17 cellular contexts compared by ENCODE assay signal in genomic region chr3:159634414-159634813, GRCh38.
DNase-seq lines count a peak whose midpoint lies in the region; ATAC-seq and TF ChIP-seq lines count a peak whose summit lies in the region.
"Had no signal": no experiment of that assay in that cellular context is flagged by ENCODE, and none has a peak within 500 bp of the region (broad histone marks: within the 10 kb centered on the region; RNA-seq: fewer than 3 reads in every experiment).

No MANE protein-coding gene starts in this region.

- WGBS in lower leg skin, 2 donors: 85 to 86% methylated on average over 3 of the region's 3 CpGs

- TF ChIP-seq CTCF in HEK293 (tag by site-specific recombination; IDR thresholded peaks at IDR 0.05): no peak
- TF ChIP-seq CTCF in PC-9 (conservative IDR thresholded peaks at IDR 0.05): no peak
- no peak for TF ChIP-seq CTCF in lower leg skin (IDR thresholded peaks at IDR 0.05)

- no peaks in the 10 kb centered on the region for H4K20me1 ChIP-seq in PC-9 (ENCODE audit: insufficient read depth)

- no peak for TF ChIP-seq POLR2A in lower leg skin (IDR thresholded peaks at IDR 0.05)

- CTCF ChIA-PET in HEK293 (lab: Yijun Ruan, JAX): interaction anchor here (0.7 to 1.3 kb wide), 2 partner anchors 170 to 350 kb away, joined by 3 read pairs; no protein-coding TSS in a partner anchor
- CTCF ChIA-PET in PC-9 (lab: Charles Lee): no interaction called here
- CTCF ChIA-PET in activated CD8-positive, alpha-beta memory T cell treated with anti-CD3 and anti-CD28 coated beads, Interleukin-2, amount 10 ng/mL, durations not matched to agents 7 days and 5 days (lab: Charles Lee): no interaction called here

- ATAC-seq in activated CD8-positive, alpha-beta memory T cell treated with anti-CD3 and anti-CD28 coated beads, Interleukin-2, amount 10 ng/mL, durations not matched to agents 7 days and 5 days: no peak
- ATAC-seq in GM19324 (IDR thresholded peaks at IDR 0.05; ENCODE audit: low FRiP score, unreplicated experiment): no peak
- ATAC-seq: activated naive CD4-positive, alpha-beta T cell treated with anti-CD3 and anti-CD28 coated beads, Interleukin-2, amount 50 U/mL, for 72 hours; psoas muscle; stimulated activated naive B cell treated with anti-CD40 and anti-IgM and Interleukin-4, amounts not matched to agents 10 μg/mL and 1 μg/mL and 100 μg/mL, for 72 hours had no signal

- no peak overlapping the region for H3K27ac Mint-ChIP-seq in activated CD8-positive, alpha-beta memory T cell treated with anti-CD3 and anti-CD28 coated beads, Interleukin-2, amount 10 ng/mL, durations not matched to agents 7 days and 5 days
- H3K27ac Mint-ChIP-seq: activated naive CD4-positive, alpha-beta T cell treated with anti-CD3 and anti-CD28 coated beads, Interleukin-2, amount 50 U/mL, for 72 hours; stimulated activated naive B cell treated with anti-CD40 and anti-IgM and Interleukin-4, amounts not matched to agents 10 μg/mL and 1 μg/mL and 100 μg/mL, for 72 hours had no signal

- H3K9me3 Mint-ChIP-seq in activated CD8-positive, alpha-beta memory T cell treated with anti-CD3 and anti-CD28 coated beads, Interleukin-2, amount 10 ng/mL, durations not matched to agents 7 days and 5 days (ENCODE audit: low read depth): no peaks in the 10 kb centered on the region
- H3K9me3 Mint-ChIP-seq: stimulated activated naive B cell treated with anti-CD40 and anti-IgM and Interleukin-4, amounts not matched to agents 10 μg/mL and 1 μg/mL and 100 μg/mL, for 72 hours had no signal

- H3K36me3 ChIP-seq in ACC112 (ENCODE audit: insufficient read depth, low read length): no peaks in the 10 kb centered on the region
- H3K36me3 ChIP-seq in HEK293 (ENCODE audit: control insufficient read depth in 2 of 2, insufficient read depth in 1 of 2, low read length in 2 of 2): no peaks in the 10 kb centered on the region
- no peaks in the 10 kb centered on the region for H3K36me3 ChIP-seq in PC-9 (ENCODE audit: low read depth)
- H3K36me3 ChIP-seq: colonic mucosa, HAP-1, uterus had no signal

- H3K4me1 ChIP-seq in ACC112 (ENCODE audit: control insufficient read depth, insufficient read depth, low read length, unreplicated experiment) (peaks cover 46% of the 10 kb centered on the region), HEK293 (ENCODE audit: control insufficient read depth, insufficient read depth, low read length) (peaks cover 12% of the 10 kb centered on the region), PC-9 (replicated peaks; ENCODE audit: insufficient read depth) (peaks cover 63% of the 10 kb centered on the region)
- H3K4me1 ChIP-seq: colonic mucosa, psoas muscle, uterus had no signal

- no peak overlapping the region for H2AFZ ChIP-seq in ACC112 (ENCODE audit: low read length, unreplicated experiment)
- H2AFZ ChIP-seq in PC-9: no peak overlapping the region

- no peaks in the 10 kb centered on the region for H3K27me3 ChIP-seq in ACC112 (ENCODE audit: insufficient read depth, low read length)
- H3K27me3 ChIP-seq in PC-9 (ENCODE audit: insufficient read depth, low read depth): no peaks in the 10 kb centered on the region
- H3K27me3 ChIP-seq: colonic mucosa, uterus had no signal

- H3K4me2 ChIP-seq in PC-9: peak overlapping the region; percentile 30

- H3K9me3 ChIP-seq in HEK293 (ENCODE audit: control insufficient read depth, insufficient read depth, low read depth, low read length): no peaks in the 10 kb centered on the region
- peaks cover 5% of the 10 kb centered on the region; the same call in 1 of the 2 replicates for H3K9me3 ChIP-seq in PC-9 (ENCODE audit: insufficient read depth, low read depth)
- H3K9me3 ChIP-seq: colonic mucosa, HAP-1, psoas muscle, uterus had no signal

- H3K27ac ChIP-seq in ACC112 (ENCODE audit: low read depth, low read length) (no peak overlapping the region), HEK293 (ENCODE audit: extremely low read depth, low read depth, low read length) (peak overlapping the region; percentile 65), PC-9 (no peak overlapping the region)
- H3K27ac ChIP-seq: colonic mucosa, psoas muscle, uterus had no signal

- POLR2A ChIA-PET in HEK293 (lab: Yijun Ruan, JAX) (no interaction called here), PC-9 (lab: Charles Lee; ENCODE audit: unreplicated experiment) (interaction anchor here (0.7 kb wide), 1 partner anchor 131 kb away, joined by 6 read pairs; no protein-coding TSS in a partner anchor)

- H3K79me2 ChIP-seq in ACC112 (ENCODE audit: control insufficient read depth, insufficient read depth, low read length, unreplicated experiment) (no peaks in the 10 kb centered on the region), PC-9 (ENCODE audit: low read depth) (no peaks in the 10 kb centered on the region)

- peaks cover 35% of the 10 kb centered on the region for H3F3A ChIP-seq in PC-9 (ENCODE audit: insufficient read depth, low read depth)

- DNase-seq in PC-9 (no peak), fibroblast of peridontal ligament (ENCODE audit: extremely low read depth) (peak; percentile 43), lower leg skin (ENCODE audit: low spot score in 2 of 2) (no peak), head of caudate nucleus (no peak)
- no peak for DNase-seq in activated CD8-positive, alpha-beta memory T cell treated with anti-CD3 and anti-CD28 coated beads, Interleukin-2, amount 10 ng/mL, durations not matched to agents 7 days and 5 days
- DNase-seq: colonic mucosa; midbrain; NCI-H82; psoas muscle; stimulated activated CD4-positive, alpha-beta T cell treated with anti-CD3 and anti-CD28 coated beads, Interleukin-4, amount 100 ng/mL, for 24 hours; stimulated activated naive B cell treated with anti-CD40 and anti-IgM and Interleukin-4, amounts not matched to agents 10 μg/mL and 1 μg/mL and 100 μg/mL, for 72 hours; uterus had no signal

- H3K4me3 ChIP-seq in ACC112 (ENCODE audit: low read depth, low read length) (peak overlapping the region; percentile 18; the same call in 1 of the 2 replicates), HEK293 (ENCODE audit: low read depth, low read length) (no peak overlapping the region), PC-9 (no peak overlapping the region), lower leg skin (ENCODE audit: low read depth, poor library complexity, severe bottlenecking) (no peak overlapping the region)
- H3K4me3 ChIP-seq: colonic mucosa, HAP-1, psoas muscle, uterus had no signal

- H3K4me1 Mint-ChIP-seq in activated CD8-positive, alpha-beta memory T cell treated with anti-CD3 and anti-CD28 coated beads, Interleukin-2, amount 10 ng/mL, durations not matched to agents 7 days and 5 days: no peaks in the 10 kb centered on the region
- H3K4me1 Mint-ChIP-seq: stimulated activated naive B cell treated with anti-CD40 and anti-IgM and Interleukin-4, amounts not matched to agents 10 μg/mL and 1 μg/mL and 100 μg/mL, for 72 hours had no signal

- no peaks in the 10 kb centered on the region for H3K27me3 Mint-ChIP-seq in activated CD8-positive, alpha-beta memory T cell treated with anti-CD3 and anti-CD28 coated beads, Interleukin-2, amount 10 ng/mL, durations not matched to agents 7 days and 5 days
- H3K27me3 Mint-ChIP-seq: stimulated activated naive B cell treated with anti-CD40 and anti-IgM and Interleukin-4, amounts not matched to agents 10 μg/mL and 1 μg/mL and 100 μg/mL, for 72 hours had no signal

- H3K9me2 ChIP-seq in PC-9 (ENCODE audit: insufficient read depth): no peaks in the 10 kb centered on the region

- intact Hi-C loops in PC-9 (cut with micrococcal nuclease; ENCODE audit: unreplicated experiment) (loop anchor here (10.0 kb wide), 1 partner anchor 770 kb away; no protein-coding TSS in a partner anchor), lower leg skin (cut with DNase I; ENCODE audit: low total_unique reads) (no loop called here), head of caudate nucleus (cut with DNase I) (no loop called here)

- BruUV-seq in PC-9 (replicated peaks; lab: Mats Ljungman, UMichigan): no TSS peak

- no peaks in the 10 kb centered on the region for H3K36me3 Mint-ChIP-seq in activated CD8-positive, alpha-beta memory T cell treated with anti-CD3 and anti-CD28 coated beads, Interleukin-2, amount 10 ng/mL, durations not matched to agents 7 days and 5 days
- H3K36me3 Mint-ChIP-seq: activated naive CD4-positive, alpha-beta T cell treated with anti-CD3 and anti-CD28 coated beads, Interleukin-2, amount 50 U/mL, for 72 hours; stimulated activated naive B cell treated with anti-CD40 and anti-IgM and Interleukin-4, amounts not matched to agents 10 μg/mL and 1 μg/mL and 100 μg/mL, for 72 hours had no signal

- H3K4me3 Mint-ChIP-seq in activated CD8-positive, alpha-beta memory T cell treated with anti-CD3 and anti-CD28 coated beads, Interleukin-2, amount 10 ng/mL, durations not matched to agents 7 days and 5 days: no peak overlapping the region
- H3K4me3 Mint-ChIP-seq: stimulated activated naive B cell treated with anti-CD40 and anti-IgM and Interleukin-4, amounts not matched to agents 10 μg/mL and 1 μg/mL and 100 μg/mL, for 72 hours had no signal

TF ChIP-seq in HEK293, 187 proteins besides CTCF, POLR2A, EP300 and RAD21 (continues in another document):
- TF ChIP-seq OSR2 (tag by site-specific recombination; IDR thresholded peaks at IDR 0.05) (peak; percentile 42), TCF7L2 (IDR thresholded peaks at IDR 0.05; ENCODE audit: borderline replicate concordance, low read depth, low read length) (no peak), GFI1B (tag by site-specific recombination; IDR thresholded peaks at IDR 0.05) (peak; percentile 98), HOXD13 (CRISPR knock-in tag; IDR thresholded peaks at IDR 0.05; ENCODE audit: borderline replicate concordance) (no peak), ZNF132 (tag by site-specific recombination; IDR thresholded peaks at IDR 0.05; ENCODE audit: borderline replicate concordance) (no peak), ZNF664 (tag by site-specific recombination; IDR thresholded peaks at IDR 0.05) (no peak), ZNF16 (tag by site-specific recombination; IDR thresholded peaks at IDR 0.05; ENCODE audit: low read depth) (no peak), ZNF37A (tag by site-specific recombination; IDR thresholded peaks at IDR 0.05) (no peak), ZNF324 (tag by site-specific recombination; IDR thresholded peaks at IDR 0.05) (no peak), GLI2 (tag by site-specific recombination; IDR thresholded peaks at IDR 0.05; ENCODE audit: borderline replicate concordance, low read depth) (peak; percentile 9; the same call in 1 of the 2 replicates)
- TF ChIP-seq, protein P1, sequence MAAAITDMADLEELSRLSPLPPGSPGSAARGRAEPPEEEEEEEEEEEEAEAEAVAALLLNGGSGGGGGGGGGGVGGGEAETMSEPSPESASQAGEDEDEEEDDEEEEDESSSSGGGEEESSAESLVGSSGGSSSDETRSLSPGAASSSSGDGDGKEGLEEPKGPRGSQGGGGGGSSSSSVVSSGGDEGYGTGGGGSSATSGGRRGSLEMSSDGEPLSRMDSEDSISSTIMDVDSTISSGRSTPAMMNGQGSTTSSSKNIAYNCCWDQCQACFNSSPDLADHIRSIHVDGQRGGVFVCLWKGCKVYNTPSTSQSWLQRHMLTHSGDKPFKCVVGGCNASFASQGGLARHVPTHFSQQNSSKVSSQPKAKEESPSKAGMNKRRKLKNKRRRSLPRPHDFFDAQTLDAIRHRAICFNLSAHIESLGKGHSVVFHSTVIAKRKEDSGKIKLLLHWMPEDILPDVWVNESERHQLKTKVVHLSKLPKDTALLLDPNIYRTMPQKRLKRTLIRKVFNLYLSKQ (tag by site-specific recombination; IDR thresholded peaks at IDR 0.05; ENCODE audit: borderline replicate concordance): no peak
